12 cellular contexts compared by ENCODE assay signal in the genomic region with DNA sequence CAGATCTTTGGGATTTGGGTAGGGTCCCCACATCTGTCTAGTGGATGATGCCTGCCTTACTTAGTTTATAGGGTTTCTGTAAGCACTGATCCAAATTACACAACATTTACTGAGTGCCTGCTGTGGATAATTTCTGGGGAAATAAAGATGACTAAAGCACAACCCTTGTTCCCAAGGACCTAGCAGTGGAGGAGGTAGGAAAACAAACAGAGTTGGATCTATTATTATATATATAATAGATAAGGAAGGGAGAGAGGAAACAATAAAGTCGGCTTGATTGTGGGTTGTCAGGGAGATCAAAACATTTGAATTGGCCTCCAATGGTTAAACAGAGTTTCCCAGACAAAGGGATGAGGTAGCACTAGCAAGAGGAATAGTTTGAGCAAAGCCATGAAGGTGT. TPM values are rescaled to one million over a fixed set of nuclear protein-coding genes. Genes with fewer than 3 reads are reported as not detected.
DNase-seq lines count a peak whose midpoint lies in the region; ATAC-seq, FAIRE-seq and TF ChIP-seq lines count a peak whose summit lies in the region.
"Had no signal": no experiment of that assay in that cellular context is flagged by ENCODE, and none has a peak within 500 bp of the region (broad histone marks: within the 10 kb centered on the region; RNA-seq: fewer than 3 reads in every experiment).

No MANE protein-coding gene starts in this region.

- DNase-seq in LNCaP clone FGC (ENCODE audit: low read depth) (peak; percentile 14), NCI-H345 treated with DMSO at 0.1 percent for 48 hours (lab: John Stamatoyannopoulos, UW; ENCODE audit: unreplicated experiment) (peak; percentile 6), epithelial cell of prostate (ENCODE audit: low read depth, low spot score) (no peak), sciatic nerve (ENCODE audit: low spot score) (no peak), RCC 7860 (ENCODE audit: low spot score) (no peak), HPDE6-E6E7 (ENCODE audit: extremely low spot score) (no peak), posterior vena cava (ENCODE audit: low spot score) (no peak)
- DNase-seq in stimulated activated CD4-positive, alpha-beta T cell treated with anti-CD3 and anti-CD28 coated beads, Interleukin-4, amount 100 ng/mL, for 4 hours = no peak
- DNase-seq: activated CD4-positive, CD25-positive, alpha-beta regulatory T cell treated with anti-CD3 and anti-CD28 coated beads, Interleukin-2, amount 50 U/mL, for 72 hours; activated naive CD8-positive, alpha-beta T cell treated with anti-CD3 and anti-CD28 coated beads, Interleukin-2, amount 50 U/mL, for 24 hours; BE2C; posterior cingulate gyrus had no signal

- peak; percentile 36 for ATAC-seq in sciatic nerve
- ATAC-seq: activated naive CD8-positive, alpha-beta T cell treated with anti-CD3 and anti-CD28 coated beads, Interleukin-2, amount 50 U/mL, for 24 hours had no signal

- H3K27ac ChIP-seq in epithelial cell of prostate = peak overlapping the region; percentile 57

- intact Hi-C loops in sciatic nerve (cut with DNase I) (no loop called here), posterior vena cava (cut with DNase I) (no loop called here)

- no peak for FAIRE-seq in RCC 7860 (lab: Jason Lieb, UNC)

- no peak overlapping the region for H3K4me3 ChIP-seq in LNCaP clone FGC (ENCODE audit: low read depth, low read length)

- no peak for TF ChIP-seq CTCF in LNCaP clone FGC (IDR thresholded peaks at IDR 0.05; ENCODE audit: control insufficient read depth, extremely low read depth, insufficient read depth)

RNA-seq across cellular contexts. Expression of a gene that starts 14.0 kb away (rescaled TPM):
- total RNA-seq in sciatic nerve = 61.1 TPM
- total RNA-seq in posterior vena cava = 10 to 100 TPM; 83.1 to 93.8 TPM

Comparison
In these comparisons a context has a peak if more than half of its experiments do, and no peak if none do; other contexts are left out.
1. DNase-seq: peak in LNCaP clone FGC (single experiment) and NCI-H345 treated with DMSO at 0.1 percent for 48 hours (single experiment); none in epithelial cell of prostate (single experiment), sciatic nerve (single experiment), RCC 7860 (single experiment), stimulated activated CD4-positive, alpha-beta T cell treated with anti-CD3 and anti-CD28 coated beads, Interleukin-4, amount 100 ng/mL, for 4 hours (0 of 2), HPDE6-E6E7 (single experiment) and posterior vena cava (single experiment).